10 cellular contexts compared by ENCODE assay signal in genomic region chr15:101068961-101069734, GRCh38.
DNase-seq lines count a peak whose midpoint lies in the region; ATAC-seq and TF ChIP-seq lines count a peak whose summit lies in the region.
"Had no signal": no experiment of that assay in that cellular context is flagged by ENCODE, and none has a peak within 500 bp of the region (broad histone marks: within the 10 kb centered on the region; RNA-seq: fewer than 3 reads in every experiment).

No MANE protein-coding gene starts in this region.

- H3K4me1 Mint-ChIP-seq in neural progenitor cell = peaks cover 47% of the 10 kb centered on the region
- H3K4me1 Mint-ChIP-seq in activated T-helper 2 cell treated with anti-CD3 and anti-CD28 coated beads, Interferon-gamma antibody, Interleukin-2, Interleukin-4, amounts not matched to agents 10 μg/mL and 5 μg/mL and 100 μg/mL, durations not matched to agents 14 hours and 24 hours and 36 hours (ENCODE audit: low read depth) = peaks cover 11% of the 10 kb centered on the region

- peaks cover 5% of the 10 kb centered on the region for H3K9me3 Mint-ChIP-seq in neural progenitor cell
- no peaks in the 10 kb centered on the region for H3K9me3 Mint-ChIP-seq in activated T-helper 2 cell treated with anti-CD3 and anti-CD28 coated beads, Interferon-gamma antibody, Interleukin-2, Interleukin-4, amounts not matched to agents 10 μg/mL and 5 μg/mL and 100 μg/mL, durations not matched to agents 14 hours and 24 hours and 36 hours

- H3K4me1 ChIP-seq in RWPE2 (ENCODE audit: insufficient read depth, poor library complexity, severe bottlenecking) (peaks cover 29% of the 10 kb centered on the region), neural progenitor cell (peaks cover 33% of the 10 kb centered on the region)

- peak overlapping the region; percentile 77 for H2AFZ ChIP-seq in neural progenitor cell (replicated peaks)

- no peaks in the 10 kb centered on the region for H4K20me1 ChIP-seq in neural progenitor cell (ENCODE audit: low read depth)

- no peaks in the 10 kb centered on the region for H3K36me3 Mint-ChIP-seq in neural progenitor cell
- no peaks in the 10 kb centered on the region for H3K36me3 Mint-ChIP-seq in activated T-helper 2 cell treated with anti-CD3 and anti-CD28 coated beads, Interferon-gamma antibody, Interleukin-2, Interleukin-4, amounts not matched to agents 10 μg/mL and 5 μg/mL and 100 μg/mL, durations not matched to agents 14 hours and 24 hours and 36 hours (ENCODE audit: low read depth)

- no peaks in the 10 kb centered on the region for H3K9me3 ChIP-seq in RWPE2 (ENCODE audit: severe bottlenecking)
- no peaks in the 10 kb centered on the region for H3K9me3 ChIP-seq in neural progenitor cell (ENCODE audit: low read depth)

- no peak overlapping the region for H3K4me3 Mint-ChIP-seq in neural progenitor cell
- H3K4me3 Mint-ChIP-seq in activated T-helper 2 cell treated with anti-CD3 and anti-CD28 coated beads, Interferon-gamma antibody, Interleukin-2, Interleukin-4, amounts not matched to agents 10 μg/mL and 5 μg/mL and 100 μg/mL, durations not matched to agents 14 hours and 24 hours and 36 hours (ENCODE audit: low read depth) = no peak overlapping the region

- peaks cover 8% of the 10 kb centered on the region for H3K27me3 Mint-ChIP-seq in neural progenitor cell (ENCODE audit: insufficient read depth, low read depth)
- H3K27me3 Mint-ChIP-seq in activated T-helper 2 cell treated with anti-CD3 and anti-CD28 coated beads, Interferon-gamma antibody, Interleukin-2, Interleukin-4, amounts not matched to agents 10 μg/mL and 5 μg/mL and 100 μg/mL, durations not matched to agents 14 hours and 24 hours and 36 hours (ENCODE audit: low read depth) = peaks cover 5% of the 10 kb centered on the region

- H3F3A ChIP-seq in neural progenitor cell (ENCODE audit: low read depth) = peaks cover 36% of the 10 kb centered on the region

- H3K9ac ChIP-seq in neural progenitor cell = no peak overlapping the region

- 0 out of 2 replicates have a peak, but pooled peaks have one; percentile 3 for TF ChIP-seq CTCF in AG10803 (conservative IDR thresholded peaks at IDR 0.05; ENCODE audit: low read length)
- TF ChIP-seq CTCF in RWPE2 (IDR thresholded peaks at IDR 0.05; ENCODE audit: poor library complexity, severe bottlenecking) = peak; percentile 21
- no peak for TF ChIP-seq CTCF in foreskin fibroblast (IDR thresholded peaks at IDR 0.05; ENCODE audit: low read depth, low read length)
- TF ChIP-seq CTCF in neural progenitor cell (IDR thresholded peaks at IDR 0.05) = peak; percentile 54

- DNase-seq in AG10803 (ENCODE audit: low read depth) (peak; percentile 31), RWPE2 (ENCODE audit: low spot score) (peak; percentile 76), foreskin fibroblast (peak; percentile 55 to 65), neural progenitor cell (ENCODE audit: low spot score) (peak; percentile 93), NOMO-1 (lab: John Stamatoyannopoulos, UW; ENCODE audit: unreplicated experiment in 2 of 2) (no peak), amygdala (lab: John Stamatoyannopoulos, UW) (no peak)
- DNase-seq in activated T-helper 2 cell treated with anti-CD3 and anti-CD28 coated beads, Interferon-gamma antibody, Interleukin-2, Interleukin-4, amounts not matched to agents 10 μg/mL and 5 μg/mL and 100 μg/mL, durations not matched to agents 14 hours and 24 hours and 36 hours (ENCODE audit: low spot score) = no peak
- no peak for DNase-seq in stimulated activated CD4-positive, alpha-beta T cell treated with anti-CD3 and anti-CD28 coated beads, Interleukin-4, amount 100 ng/mL, for 4 hours
- DNase-seq: C1 segment of cervical spinal cord had no signal

- H3K27ac Mint-ChIP-seq in neural progenitor cell = peak overlapping the region; percentile 93
- no peak overlapping the region for H3K27ac Mint-ChIP-seq in activated T-helper 2 cell treated with anti-CD3 and anti-CD28 coated beads, Interferon-gamma antibody, Interleukin-2, Interleukin-4, amounts not matched to agents 10 μg/mL and 5 μg/mL and 100 μg/mL, durations not matched to agents 14 hours and 24 hours and 36 hours

- peak overlapping the region; percentile 60 for H3K4me2 ChIP-seq in neural progenitor cell

- peak; percentile 33 for ATAC-seq in RWPE2 (ENCODE audit: low read depth)

- H3K27ac ChIP-seq in RWPE2 (ENCODE audit: poor library complexity, severe bottlenecking) = peak overlapping the region; percentile 81
- peak overlapping the region; percentile 87 for H3K27ac ChIP-seq in neural progenitor cell

- H3K27me3 ChIP-seq in RWPE2 (ENCODE audit: insufficient read depth, poor library complexity, severe bottlenecking) = no peaks in the 10 kb centered on the region
- no peaks in the 10 kb centered on the region for H3K27me3 ChIP-seq in neural progenitor cell

- no peaks in the 10 kb centered on the region for H3K79me2 ChIP-seq in neural progenitor cell (ENCODE audit: low read depth)

- 0 out of 2 replicates have a peak, but pooled peaks cover 3% of the 10 kb centered on the region for H3K36me3 ChIP-seq in RWPE2 (ENCODE audit: low read depth)
- H3K36me3 ChIP-seq in neural progenitor cell = no peaks in the 10 kb centered on the region

- H3K4me3 ChIP-seq in AG10803 (ENCODE audit: low read length) = no peak overlapping the region
- no peak overlapping the region for H3K4me3 ChIP-seq in RWPE2 (ENCODE audit: severe bottlenecking)
- no peak overlapping the region for H3K4me3 ChIP-seq in foreskin fibroblast (ENCODE audit: low read depth in 1 of 2, low read length in 2 of 2)
- no peak overlapping the region for H3K4me3 ChIP-seq in neural progenitor cell
- H3K4me3 ChIP-seq: lung had no signal

- intact Hi-C loops in activated T-helper 2 cell treated with anti-CD3 and anti-CD28 coated beads, Interferon-gamma antibody, Interleukin-2, Interleukin-4, amounts not matched to agents 10 μg/mL and 5 μg/mL and 100 μg/mL, durations not matched to agents 14 hours and 24 hours and 36 hours (cut with micrococcal nuclease) = no loop called here

Comparison
In these comparisons a context has a peak if more than half of its experiments do, and no peak if none do; other contexts are left out.
1. DNase-seq: peak in AG10803 (single experiment), RWPE2 (single experiment), foreskin fibroblast (2 of 2) and neural progenitor cell (single experiment); none in NOMO-1 (0 of 2), activated T-helper 2 cell treated with anti-CD3 and anti-CD28 coated beads, Interferon-gamma antibody, Interleukin-2, Interleukin-4, amounts not matched to agents 10 μg/mL and 5 μg/mL and 100 μg/mL, durations not matched to agents 14 hours and 24 hours and 36 hours (single experiment), amygdala (0 of 56) and stimulated activated CD4-positive, alpha-beta T cell treated with anti-CD3 and anti-CD28 coated beads, Interleukin-4, amount 100 ng/mL, for 4 hours (0 of 2).